In the genomic region with DNA sequence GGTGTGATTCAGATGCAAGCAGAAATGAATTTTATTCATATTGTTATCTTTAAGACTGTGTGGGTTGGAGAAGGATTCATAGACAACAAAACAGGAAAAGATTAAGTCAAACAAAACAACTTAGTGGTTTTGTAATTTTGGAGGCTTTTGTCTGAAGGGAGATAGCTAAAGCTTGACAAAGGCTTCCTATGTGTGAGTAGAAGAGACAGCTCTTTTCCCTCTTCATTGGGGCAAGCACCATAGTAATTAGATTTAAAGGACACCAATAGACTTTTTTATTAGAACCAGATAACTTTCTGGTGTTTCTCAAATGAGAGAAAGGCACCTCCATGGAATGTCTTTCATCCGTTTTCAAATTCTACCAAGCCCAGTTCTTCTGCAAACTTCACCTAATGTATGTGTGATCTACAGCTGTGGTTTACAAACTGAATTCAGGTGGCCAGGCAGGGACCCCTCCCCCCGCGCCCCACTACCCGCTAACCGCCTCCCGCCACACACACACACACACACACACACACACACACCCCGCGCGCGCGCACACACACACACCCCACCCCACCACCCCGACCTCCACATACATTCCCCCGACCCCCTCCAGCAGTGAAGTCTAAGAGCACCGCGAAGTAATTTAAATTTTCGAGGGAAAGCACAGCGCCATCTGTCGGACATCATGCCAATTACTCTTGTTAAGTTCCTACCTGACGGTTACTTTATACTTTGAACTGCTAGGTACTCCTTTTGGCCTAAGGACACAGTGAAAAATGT, we compare ENCODE assay signal across 9 cellular contexts. TPM values are rescaled to one million over a fixed set of nuclear protein-coding genes. Genes with fewer than 3 reads are reported as not detected.
DNase-seq lines count a peak whose midpoint lies in the region; ATAC-seq and TF ChIP-seq lines count a peak whose summit lies in the region.
"Had no signal": no experiment of that assay in that cellular context is flagged by ENCODE, and none has a peak within 500 bp of the region (broad histone marks: within the 10 kb centered on the region; RNA-seq: fewer than 3 reads in every experiment).

No MANE protein-coding gene starts in this region.

- DNase-seq in ELF-1 (ENCODE audit: low read depth, low spot score), result peak; percentile 70
- peak; percentile 82 for DNase-seq in H9
- peak; percentile 0 for DNase-seq in NCI-H1048 (lab: John Stamatoyannopoulos, UW)
- DNase-seq in activated CD8-positive, alpha-beta memory T cell treated with anti-CD3 and anti-CD28 coated beads for 1 hour (ENCODE audit: extremely low read depth in 1 of 2, low read depth in 1 of 2), result peak; percentile 17 to 44
- DNase-seq in endothelial cell (ENCODE audit: low spot score), result peak; percentile 58
- DNase-seq in stimulated activated naive B cell treated with anti-CD40 and anti-IgM and Interleukin-4, amounts not matched to agents 10 μg/mL and 1 μg/mL and 100 μg/mL, for 72 hours, result peak; percentile 20
- DNase-seq in NCI-H2171 (lab: John Stamatoyannopoulos, UW), result no peak

- H3K27ac Mint-ChIP-seq in H9, result no peak overlapping the region
- no peak overlapping the region for H3K27ac Mint-ChIP-seq in endothelial cell (ENCODE audit: unreplicated experiment)
- no peak overlapping the region for H3K27ac Mint-ChIP-seq in stimulated activated naive B cell treated with anti-CD40 and anti-IgM and Interleukin-4, amounts not matched to agents 10 μg/mL and 1 μg/mL and 100 μg/mL, for 72 hours

- H3K56ac ChIP-seq in H9 (ENCODE audit: insufficient read length, low read depth, low read length), result no peak overlapping the region

- H4K20me1 ChIP-seq in H9 (ENCODE audit: control insufficient read depth, insufficient read depth, insufficient read length), result no peaks in the 10 kb centered on the region

- H3K4me3 Mint-ChIP-seq in H9 (peak overlapping the region; percentile 63 to 81), endothelial cell (ENCODE audit: unreplicated experiment) (peak overlapping the region; percentile 93)
- peak overlapping the region; percentile 50 to 73 for H3K4me3 Mint-ChIP-seq in stimulated activated naive B cell treated with anti-CD40 and anti-IgM and Interleukin-4, amounts not matched to agents 10 μg/mL and 1 μg/mL and 100 μg/mL, for 72 hours

- no peaks in the 10 kb centered on the region for H3K23me2 ChIP-seq in H9 (ENCODE audit: insufficient read length, low read depth, low read length, poor library complexity, severe bottlenecking)

- no peak overlapping the region for H2BK5ac ChIP-seq in H9 (ENCODE audit: insufficient read length, low read length)

- no peak overlapping the region for H2AK5ac ChIP-seq in H9 (ENCODE audit: insufficient read length, low read length)

- no peaks in the 10 kb centered on the region for H3K79me1 ChIP-seq in H9 (ENCODE audit: insufficient read depth, low read depth, low read length, poor library complexity, severe bottlenecking)

- no peaks in the 10 kb centered on the region for H3K4me1 ChIP-seq in H9 (ENCODE audit: insufficient read depth, low read length)
- peaks cover 27% of the 10 kb centered on the region for H3K4me1 ChIP-seq in mucosa of stomach (ENCODE audit: control insufficient read depth, insufficient read depth, low read length)

- H2BK15ac ChIP-seq in H9 (ENCODE audit: low read depth, low read length), result no peak overlapping the region

- no peak overlapping the region for H3K23ac ChIP-seq in H9 (ENCODE audit: insufficient read length, low read depth, low read length)

- H3K9me3 ChIP-seq in H9 (ENCODE audit: control insufficient read depth, low read depth, low read length), result no peaks in the 10 kb centered on the region
- H3K9me3 ChIP-seq in mucosa of stomach (ENCODE audit: control insufficient read depth, low read length), result no peaks in the 10 kb centered on the region

- no peak overlapping the region for H3T11ph ChIP-seq in H9 (ENCODE audit: low read length)

- H3K14ac ChIP-seq in H9 (ENCODE audit: insufficient read depth, low read length), result no peak overlapping the region

- H3K4me2 ChIP-seq in H9 (ENCODE audit: insufficient read depth, insufficient read length, low read length), result peak overlapping the region; percentile 13

- H4K91ac ChIP-seq in H9 (ENCODE audit: insufficient read length, low read depth, low read length), result no peak overlapping the region

- H2BK12ac ChIP-seq in H9 (ENCODE audit: insufficient read length, low read depth, low read length), result no peak overlapping the region

- no peak overlapping the region for H4K8ac ChIP-seq in H9 (replicated peaks; ENCODE audit: insufficient read length, low read depth, low read length)

- H3K18ac ChIP-seq in H9 (ENCODE audit: insufficient read length, low read depth, low read length), result no peak overlapping the region

- H3K4me1 Mint-ChIP-seq in H9 (peaks cover 4 to 6% of the 10 kb centered on the region in 2 experiments; a peak in 3 of 4 replicates), endothelial cell (ENCODE audit: unreplicated experiment) (peaks cover 8% of the 10 kb centered on the region)
- peaks cover 6% of the 10 kb centered on the region in 2 donors for H3K4me1 Mint-ChIP-seq in stimulated activated naive B cell treated with anti-CD40 and anti-IgM and Interleukin-4, amounts not matched to agents 10 μg/mL and 1 μg/mL and 100 μg/mL, for 72 hours

- no peaks in the 10 kb centered on the region for H3K79me2 ChIP-seq in H9 (ENCODE audit: insufficient read depth, low read length)

- peak; percentile 80 to 89 for ATAC-seq in stimulated activated naive B cell treated with anti-CD40 and anti-IgM and Interleukin-4, amounts not matched to agents 10 μg/mL and 1 μg/mL and 100 μg/mL, for 72 hours (replicated peaks)

- no CpG with 5 or more reads among the region's 19 CpGs for WGBS in H9 (ENCODE audit: extremely low coverage, insufficient read length, low lambda C conversion rate)

- H3K27me3 Mint-ChIP-seq in H9 (ENCODE audit: low read depth) (no peaks in the 10 kb centered on the region), endothelial cell (ENCODE audit: unreplicated experiment) (peaks cover 2% of the 10 kb centered on the region)
- peaks cover 0 to 14% of the 10 kb centered on the region in 2 donors for H3K27me3 Mint-ChIP-seq in stimulated activated naive B cell treated with anti-CD40 and anti-IgM and Interleukin-4, amounts not matched to agents 10 μg/mL and 1 μg/mL and 100 μg/mL, for 72 hours

- H3K36me3 ChIP-seq in mucosa of stomach (ENCODE audit: control insufficient read depth, insufficient read depth, low read length), result no peaks in the 10 kb centered on the region

- no peak overlapping the region for H3K9ac ChIP-seq in H9 (ENCODE audit: extremely low read depth, insufficient read length, low read length)
- H3K9ac ChIP-seq in mucosa of stomach (ENCODE audit: low read length), result peak overlapping the region; percentile 60

- H3K36me3 Mint-ChIP-seq in H9 (ENCODE audit: insufficient read depth in 1 of 3, low read depth in 3 of 3) (no peaks in the 10 kb centered on the region), endothelial cell (ENCODE audit: low read depth, unreplicated experiment) (no peaks in the 10 kb centered on the region)
- no peaks in the 10 kb centered on the region for H3K36me3 Mint-ChIP-seq in stimulated activated naive B cell treated with anti-CD40 and anti-IgM and Interleukin-4, amounts not matched to agents 10 μg/mL and 1 μg/mL and 100 μg/mL, for 72 hours

- no peak overlapping the region for H3K4ac ChIP-seq in H9 (ENCODE audit: low read depth, low read length)

- TF ChIP-seq CTCF in H9 (conservative IDR thresholded peaks at IDR 0.05) (peak; percentile 67; the same call in 2 of the 3 replicates), endothelial cell (IDR thresholded peaks at IDR 0.05; ENCODE audit: unreplicated experiment) (peak; percentile 71)

- H3K9me3 Mint-ChIP-seq in H9 (no peaks in the 10 kb centered on the region), endothelial cell (ENCODE audit: unreplicated experiment) (no peaks in the 10 kb centered on the region)
- H3K9me3 Mint-ChIP-seq in stimulated activated naive B cell treated with anti-CD40 and anti-IgM and Interleukin-4, amounts not matched to agents 10 μg/mL and 1 μg/mL and 100 μg/mL, for 72 hours, result no peaks in the 10 kb centered on the region

- no peak overlapping the region for H2AFZ ChIP-seq in H9 (ENCODE audit: low read length)

- no peak overlapping the region for H2BK20ac ChIP-seq in H9 (ENCODE audit: low read depth, low read length, poor library complexity, severe bottlenecking)

- H3K4me3 ChIP-seq in mucosa of stomach (ENCODE audit: low read length), result no peak overlapping the region

- no peak overlapping the region for H4K5ac ChIP-seq in H9 (ENCODE audit: insufficient read length, low read depth, low read length)

- H3K27me3 ChIP-seq in H9 (ENCODE audit: insufficient read depth, low read length), result no peaks in the 10 kb centered on the region
- H3K27me3 ChIP-seq in mucosa of stomach (ENCODE audit: control insufficient read depth, insufficient read depth, low read length), result no peaks in the 10 kb centered on the region

- H3K27ac ChIP-seq in H9 (ENCODE audit: insufficient read length, low read depth, low read length), result no peak overlapping the region

- no peak overlapping the region for H2BK120ac ChIP-seq in H9 (ENCODE audit: low read depth, low read length, poor library complexity, severe bottlenecking)

RNA-seq across cellular contexts. Expression of gene PPP1R1C, which starts 31.7 kb away (rescaled TPM):
- total RNA-seq in H9 (2021), result 4.0 and 5.4 TPM in 2 replicates
- 0.97 TPM for total RNA-seq in endothelial cell (ENCODE audit: unreplicated experiment)
- total RNA-seq: mononuclear cell had no signal
